22 cellular contexts compared by ENCODE assay signal in the genomic region with DNA sequence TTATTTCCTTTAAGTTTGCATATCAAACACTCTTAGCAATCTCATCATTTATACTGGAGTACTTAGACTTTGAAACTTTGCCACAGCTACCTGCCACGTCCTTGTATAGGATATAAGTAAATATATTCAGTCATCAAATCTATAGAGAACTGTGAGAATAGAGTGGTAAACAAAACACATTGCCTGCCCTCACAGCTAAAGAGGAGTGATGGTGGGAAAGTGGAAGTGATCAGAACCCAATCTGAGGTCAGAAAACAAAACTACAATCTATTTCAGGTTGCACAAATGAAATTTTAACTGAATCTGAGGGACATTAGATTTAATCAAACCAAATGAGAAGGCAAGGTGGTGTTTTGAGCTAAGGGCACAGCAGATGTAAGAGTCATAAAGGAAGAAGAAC.
A peak's percentile ranks its signal among the peaks of the same experiment; 100 is the strongest.
DNase-seq lines count a peak whose midpoint lies in the region; ATAC-seq and FAIRE-seq lines count a peak whose summit lies in the region.
"Had no signal": no experiment of that assay in that cellular context is flagged by ENCODE, and none has a peak within 500 bp of the region (broad histone marks: within the 10 kb centered on the region; RNA-seq: fewer than 3 reads in every experiment).

No MANE protein-coding gene starts in this region.

- no peak for DNase-seq in HTR-8/SVneo (ENCODE audit: insufficient read length, low spot score)
- DNase-seq in Right ventricle myocardium inferior (ENCODE audit: missing footprints), result no peak
- DNase-seq in AG20443 (ENCODE audit: low spot score), result no peak
- DNase-seq in MV-4-11 (lab: John Stamatoyannopoulos, UW), result no peak
- DNase-seq in iPS-NIHi11 (ENCODE audit: low spot score), result no peak
- DNase-seq: activated CD4-positive, CD25-positive, alpha-beta regulatory T cell; activated naive CD4-positive, alpha-beta T cell treated with anti-CD3 and anti-CD28 coated beads for 36 hours; activated T-cell treated with anti-CD3 and anti-CD28 coated beads, Interleukin-2, amount 50 U/mL, for 4 hours; amygdala; C1 segment of cervical spinal cord; cortex of kidney; endodermal cell; Karpas-422; NCI-H1048; NCI-H187 treated with DMSO at 0.1 percent for 48 hours; NCI-H345; small intestine had no signal

- FAIRE-seq in HTR-8/SVneo (lab: Jason Lieb, UNC), result peak; percentile 60
- FAIRE-seq: bronchial epithelial cell had no signal

- intact Hi-C loops in Right ventricle myocardium inferior (cut with DNase I), result loop anchor here (10.0 kb wide), 1 partner anchor 49 kb away; no protein-coding TSS in a partner anchor

- ATAC-seq in GM18498 (IDR thresholded peaks at IDR 0.05; ENCODE audit: unreplicated experiment) (peak; percentile 86), GM19395 (IDR thresholded peaks at IDR 0.05; ENCODE audit: unreplicated experiment) (peak; percentile 73), HG02759 (IDR thresholded peaks at IDR 0.05; ENCODE audit: unreplicated experiment) (peak; percentile 40), Right ventricle myocardium inferior (no peak)
- ATAC-seq: activated T-cell treated with anti-CD3 and anti-CD28 coated beads, Interleukin-2, amount 50 U/mL, for 4 hours; stimulated activated memory B cell treated with anti-CD40 and anti-IgM and Interleukin-4, amounts not matched to agents 10 μg/mL and 1 μg/mL and 100 μg/mL, for 72 hours had no signal
